Comparison of ENCODE assay signal across 10 cellular contexts in the genomic region with DNA sequence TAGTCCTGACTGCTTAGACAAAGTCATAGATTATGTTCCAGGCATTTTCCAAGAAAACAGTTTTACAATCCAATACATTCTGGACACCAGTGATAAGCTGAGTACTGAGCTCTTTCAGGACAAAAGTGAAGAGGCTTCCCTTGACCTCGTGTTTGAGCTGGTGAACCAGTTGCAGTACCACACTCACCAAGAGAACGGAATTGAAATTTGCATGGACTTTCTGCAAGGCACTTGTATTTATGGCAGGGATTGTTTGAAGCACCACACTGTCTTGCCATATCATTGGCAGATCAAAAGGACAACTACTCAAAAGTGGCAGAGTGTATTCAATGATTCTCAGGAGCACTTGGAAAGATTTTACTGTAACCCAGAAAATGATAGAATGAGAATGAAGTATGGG. TPM values are rescaled to one million over a fixed set of nuclear protein-coding genes. Genes with fewer than 3 reads are reported as not detected.
DNase-seq lines count a peak whose midpoint lies in the region; ATAC-seq and TF ChIP-seq lines count a peak whose summit lies in the region.
"Had no signal": no experiment of that assay in that cellular context is flagged by ENCODE, and none has a peak within 500 bp of the region (broad histone marks: within the 10 kb centered on the region; RNA-seq: fewer than 3 reads in every experiment).

No MANE protein-coding gene starts in this region.

- TF ChIP-seq CTCF in A673 (conservative IDR thresholded peaks at IDR 0.05; ENCODE audit: low read depth, low read length) (no peak), RWPE2 (IDR thresholded peaks at IDR 0.05; ENCODE audit: poor library complexity, severe bottlenecking) (no peak), esophagus muscularis mucosa (IDR thresholded peaks at IDR 0.05) (no peak)

- H3K4me3 ChIP-seq in A673 (ENCODE audit: low read depth, low read length, poor library complexity, severe bottlenecking) (peak overlapping the region; percentile 89), RWPE2 (ENCODE audit: severe bottlenecking) (peak overlapping the region; percentile 79), esophagus muscularis mucosa (peak overlapping the region in 3 of 4 donors; percentile 18 to 87 (median 79))
- H3K4me3 ChIP-seq in CD8-positive, alpha-beta memory T cell (ENCODE audit: low read length): no peak overlapping the region

- H3K27ac ChIP-seq in A673 (ENCODE audit: low read depth, low read length, poor library complexity, severe bottlenecking): no peak overlapping the region
- H3K27ac ChIP-seq in CD8-positive, alpha-beta memory T cell (ENCODE audit: low read depth, low read length): no peak overlapping the region
- H3K27ac ChIP-seq in RWPE2 (ENCODE audit: poor library complexity, severe bottlenecking): peak overlapping the region; percentile 84
- no peak overlapping the region for H3K27ac ChIP-seq in esophagus muscularis mucosa (replicated peaks in 1 of 4)

- H3K9me3 ChIP-seq in A673 (ENCODE audit: low read depth, low read length, poor library complexity, severe bottlenecking): no peaks in the 10 kb centered on the region
- no peaks in the 10 kb centered on the region for H3K9me3 ChIP-seq in CD8-positive, alpha-beta memory T cell (ENCODE audit: low read length)
- H3K9me3 ChIP-seq in RWPE2 (ENCODE audit: severe bottlenecking): no peaks in the 10 kb centered on the region
- no peaks in the 10 kb centered on the region for H3K9me3 ChIP-seq in esophagus muscularis mucosa

- DNase-seq in A673 (ENCODE audit: low spot score) (no peak), RWPE2 (ENCODE audit: low spot score) (no peak), esophagus muscularis mucosa (ENCODE audit: extremely low spot score) (no peak), medulla oblongata (ENCODE audit: extremely low spot score) (no peak), NCI-H82 treated with DMSO at 0.1 percent for 48 hours (lab: John Stamatoyannopoulos, UW; ENCODE audit: unreplicated experiment) (no peak), 8988T (no peak)
- DNase-seq in CD8-positive, alpha-beta memory T cell: no peak
- DNase-seq in activated CD4-positive, CD25-positive, alpha-beta regulatory T cell (lab: John Stamatoyannopoulos, UW): no peak
- DNase-seq: activated B cell treated with CpG ODN at 0.5 μM for 24 hours, NCI-H345 had no signal

- no peak for TF ChIP-seq EP300 in esophagus muscularis mucosa (IDR thresholded peaks at IDR 0.05)

- peaks cover 10 to 72% (median 27%) of the 10 kb centered on the region in 3 donors for H3K36me3 Mint-ChIP-seq in CD8-positive, alpha-beta memory T cell

- peaks cover 59% of the 10 kb centered on the region for H3K36me3 ChIP-seq in A673 (ENCODE audit: insufficient read depth, low read length, poor library complexity, severe bottlenecking)
- peaks cover 22% of the 10 kb centered on the region for H3K36me3 ChIP-seq in CD8-positive, alpha-beta memory T cell (ENCODE audit: insufficient read depth, low read length)
- H3K36me3 ChIP-seq in RWPE2 (ENCODE audit: low read depth): peaks cover 84% of the 10 kb centered on the region
- peaks cover 0 to 29% (median 10%) of the 10 kb centered on the region in 4 donors for H3K36me3 ChIP-seq in esophagus muscularis mucosa

- intact Hi-C loops in A673 (cut with micrococcal nuclease; ENCODE audit: unreplicated experiment): loop anchor here (5.0 kb wide), 3 partner anchors 136 to 526 kb away; no protein-coding TSS in a partner anchor
- intact Hi-C loops in esophagus muscularis mucosa (cut with DNase I): loop anchor here (5.0 kb wide), 1 partner anchor 459 kb away; no protein-coding TSS in a partner anchor

- no peak for ATAC-seq in RWPE2 (ENCODE audit: low read depth)

- H3K4me1 Mint-ChIP-seq in CD8-positive, alpha-beta memory T cell: peaks cover 76 to 79% (median 76%) of the 10 kb centered on the region in 3 donors

- H3K4me1 ChIP-seq in A673 (ENCODE audit: insufficient read depth, low read length, poor library complexity, severe bottlenecking) (peaks cover 58% of the 10 kb centered on the region), RWPE2 (ENCODE audit: insufficient read depth, poor library complexity, severe bottlenecking) (peaks cover 50% of the 10 kb centered on the region), esophagus muscularis mucosa (peaks cover 36 to 80% (median 72%) of the 10 kb centered on the region in 4 donors)
- peaks cover 73% of the 10 kb centered on the region for H3K4me1 ChIP-seq in CD8-positive, alpha-beta memory T cell (ENCODE audit: insufficient read depth, low read length)

- 100% methylated on average over 2 of the region's 2 CpGs for WGBS in esophagus muscularis mucosa

- H3K27me3 Mint-ChIP-seq in CD8-positive, alpha-beta memory T cell: no peaks in the 10 kb centered on the region
- H3K27me3 Mint-ChIP-seq: activated B cell treated with CpG ODN at 0.5 μM for 24 hours had no signal

- no TSS peak for BruUV-seq in A673 (replicated peaks; lab: Mats Ljungman, UMichigan)

- POLR2A ChIA-PET in A673 (lab: Charles Lee; ENCODE audit: low non-redundant PET): interaction anchor here (0.6 kb wide), 2 partner anchors 60 to 150 kb away, joined by 3 to 7 read pairs; no protein-coding TSS in a partner anchor
- POLR2A ChIA-PET in CD8-positive, alpha-beta memory T cell (lab: Charles Lee): interaction anchor here (1.0 to 1.3 kb wide), 3 partner anchors 124 to 411 kb away, joined by 3 to 5 read pairs (median 4); a partner anchor contains a TSS

- H3K27ac Mint-ChIP-seq in CD8-positive, alpha-beta memory T cell: peak overlapping the region; percentile 73 to 92 (median 83)
- H3K27ac Mint-ChIP-seq: activated B cell treated with CpG ODN at 0.5 μM for 24 hours had no signal

- CTCF ChIA-PET in A673 (lab: Charles Lee): no interaction called here
- CTCF ChIA-PET in CD8-positive, alpha-beta memory T cell (lab: Charles Lee): interaction anchor here (1.1 to 5.5 kb wide), 5 partner anchors 123 to 459 kb away, joined by 3 to 33 read pairs (median 5); a partner anchor contains a TSS

- H3K27me3 ChIP-seq in A673 (replicated peaks; ENCODE audit: insufficient read depth, low read depth, low read length, poor library complexity) (no peaks in the 10 kb centered on the region), RWPE2 (ENCODE audit: insufficient read depth, poor library complexity, severe bottlenecking) (no peaks in the 10 kb centered on the region), esophagus muscularis mucosa (no peaks in the 10 kb centered on the region)
- H3K27me3 ChIP-seq in CD8-positive, alpha-beta memory T cell (ENCODE audit: insufficient read depth, low read length, poor library complexity, severe bottlenecking): no peaks in the 10 kb centered on the region

- peak overlapping the region; percentile 90 to 98 (median 97) for H3K4me3 Mint-ChIP-seq in CD8-positive, alpha-beta memory T cell

- H3K9me3 Mint-ChIP-seq in CD8-positive, alpha-beta memory T cell: no peaks in the 10 kb centered on the region
- H3K9me3 Mint-ChIP-seq: activated B cell treated with CpG ODN at 0.5 μM for 24 hours had no signal

- no peak for TF ChIP-seq POLR2A in esophagus muscularis mucosa (IDR thresholded peaks at IDR 0.05; ENCODE audit: low read depth)

RNA-seq across cellular contexts. Expression of a gene that starts 3.8 kb away (rescaled TPM):
- total RNA-seq in A673 (2021) (116 TPM in 2 replicates), esophagus muscularis mucosa (10 to 100 TPM; 61.9 to 94.8 (median 78.5) TPM)
- 10 to 100 TPM; 36.0 to 37.0 TPM for total RNA-seq in CD8-positive, alpha-beta memory T cell
- 19.8 TPM for polyA plus RNA-seq in CD8-positive, alpha-beta memory T cell
